Comparison of ENCODE assay signal across 1 cellular context in the genomic region with DNA sequence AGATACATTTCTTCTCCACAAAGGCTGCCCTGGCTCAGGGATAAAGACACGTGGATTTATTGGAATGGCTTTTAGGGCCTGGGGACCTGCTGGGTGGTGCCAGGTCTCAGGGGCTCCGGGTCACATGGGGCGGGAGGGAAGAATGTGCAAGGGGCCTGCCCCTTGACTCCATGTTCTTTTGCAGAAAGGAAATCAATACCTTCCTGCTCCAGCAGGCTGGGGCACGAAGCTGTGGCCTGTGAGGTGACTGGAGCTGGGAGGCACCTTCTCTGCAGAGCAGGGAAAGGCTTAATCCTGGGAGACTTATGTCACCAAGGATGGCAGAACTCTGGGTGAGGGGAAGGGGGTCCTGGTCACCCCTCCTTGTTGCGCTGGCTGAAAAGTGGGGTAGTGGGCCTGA.
TF ChIP-seq lines count a peak whose summit lies in the region.

No MANE protein-coding gene starts in this region.

TF ChIP-seq in HCT116, 20 proteins besides CTCF, POLR2A, EP300 and RAD21:
- no peak for TF ChIP-seq ZFX (IDR thresholded peaks at IDR 0.05)
- no peak for TF ChIP-seq CBX3 (IDR thresholded peaks at IDR 0.05; ENCODE audit: low read depth)
- no peak for TF ChIP-seq JUND (IDR thresholded peaks at IDR 0.05)
- TF ChIP-seq, protein P1, sequence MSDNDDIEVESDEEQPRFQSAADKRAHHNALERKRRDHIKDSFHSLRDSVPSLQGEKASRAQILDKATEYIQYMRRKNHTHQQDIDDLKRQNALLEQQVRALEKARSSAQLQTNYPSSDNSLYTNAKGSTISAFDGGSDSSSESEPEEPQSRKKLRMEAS (IDR thresholded peaks at IDR 0.05), result no peak
- TF ChIP-seq EZH2 (IDR thresholded peaks at IDR 0.05), result no peak
- no peak for TF ChIP-seq TCF7L2 (IDR thresholded peaks at IDR 0.05; ENCODE audit: borderline replicate concordance, extremely low read depth, insufficient read depth, insufficient read length)
